In genomic region chr5:64594025-64594424, GRCh38 we compare ENCODE assay signal across 24 cellular contexts.
DNase-seq lines count a peak whose midpoint lies in the region; ATAC-seq and TF ChIP-seq lines count a peak whose summit lies in the region.
"Had no signal": no experiment of that assay in that cellular context is flagged by ENCODE, and none has a peak within 500 bp of the region (broad histone marks: within the 10 kb centered on the region; RNA-seq: fewer than 3 reads in every experiment).

No MANE protein-coding gene starts in this region.

- H3K79me2 ChIP-seq in GM23338 (replicated peaks; ENCODE audit: insufficient read depth), result no peaks in the 10 kb centered on the region

- H3K27ac ChIP-seq in GM23338 (ENCODE audit: low read depth), result no peak overlapping the region
- H3K27ac ChIP-seq in tibial artery, result peak overlapping the region; percentile 28 to 29
- H3K27ac ChIP-seq: 22Rv1, BLaER1 had no signal

- DNase-seq in NCI-H146 (lab: John Stamatoyannopoulos, UW), result peak; percentile 42
- DNase-seq in NCI-H146 treated with DMSO at 0.1 percent for 48 hours (lab: John Stamatoyannopoulos, UW; ENCODE audit: unreplicated experiment), result no peak
- DNase-seq in GM23338 (ENCODE audit: low spot score), result no peak
- no peak for DNase-seq in WTC11 (ENCODE audit: low spot score)
- DNase-seq in tibial artery, result no peak
- DNase-seq in NCI-H526 (lab: John Stamatoyannopoulos, UW), result no peak
- no peak for DNase-seq in 8988T
- DNase-seq: ACHN; BE2C; CD4-positive, alpha-beta memory T cell; CD4-positive, CD25-positive, alpha-beta regulatory T cell; CD8-positive, alpha-beta memory T cell; COR-L47; DMS 273 treated with DMSO at 0.1 percent for 48 hours; DMS153; DMS53; DMS79; DND-41; EL; GDM1 had no signal

- no peaks in the 10 kb centered on the region for H3K9me3 ChIP-seq in tibial artery
- H3K9me3 ChIP-seq: BE2C, BLaER1 had no signal

- no peaks in the 10 kb centered on the region for H3K9me3 Mint-ChIP-seq in GM23338
- H3K9me3 Mint-ChIP-seq in WTC11, result no peaks in the 10 kb centered on the region
- H3K9me3 Mint-ChIP-seq: CD14-positive monocyte; CD4-positive, alpha-beta memory T cell; CD4-positive, CD25-positive, alpha-beta regulatory T cell; CD8-positive, alpha-beta memory T cell had no signal

- no peak overlapping the region for H3K27ac Mint-ChIP-seq in GM23338
- no peak overlapping the region for H3K27ac Mint-ChIP-seq in WTC11
- H3K27ac Mint-ChIP-seq: CD4-positive, alpha-beta memory T cell; CD4-positive, CD25-positive, alpha-beta regulatory T cell; CD8-positive, alpha-beta memory T cell had no signal

- no peaks in the 10 kb centered on the region for H3K27me3 Mint-ChIP-seq in GM23338 (ENCODE audit: insufficient read depth, low read depth, poor library complexity)
- H3K27me3 Mint-ChIP-seq in WTC11 (ENCODE audit: low read depth), result no peaks in the 10 kb centered on the region
- H3K27me3 Mint-ChIP-seq: CD8-positive, alpha-beta memory T cell had no signal

- H3K4me1 ChIP-seq in GM23338 (ENCODE audit: insufficient read depth) (peaks cover 14% of the 10 kb centered on the region; the same call in 1 of the 2 replicates), tibial artery (peaks cover 0 to 19% (median 6%) of the 10 kb centered on the region in 4 donors)
- H3K4me1 ChIP-seq: BE2C, BLaER1 had no signal

- no peaks in the 10 kb centered on the region for H3K36me3 ChIP-seq in GM23338 (ENCODE audit: insufficient read depth)
- no peaks in the 10 kb centered on the region for H3K36me3 ChIP-seq in tibial artery
- H3K36me3 ChIP-seq: BE2C, BLaER1 had no signal

- H3K27me3 ChIP-seq in GM23338 (ENCODE audit: insufficient read depth), result no peaks in the 10 kb centered on the region
- H3K27me3 ChIP-seq in tibial artery, result no peaks in the 10 kb centered on the region
- H3K27me3 ChIP-seq: BE2C, BLaER1 had no signal

- POLR2A ChIA-PET in WTC11 (lab: Charles Lee), result no interaction called here

- intact Hi-C loops in tibial artery (cut with DNase I; ENCODE audit: low total_unique reads), result no loop called here

- no peaks in the 10 kb centered on the region for H3K36me3 Mint-ChIP-seq in GM23338 (ENCODE audit: low read depth)
- no peaks in the 10 kb centered on the region for H3K36me3 Mint-ChIP-seq in WTC11
- H3K36me3 Mint-ChIP-seq: CD14-positive monocyte; CD4-positive, alpha-beta memory T cell; CD4-positive, CD25-positive, alpha-beta regulatory T cell; CD8-positive, alpha-beta memory T cell had no signal

- H3F3A ChIP-seq in GM23338 (replicated peaks; ENCODE audit: low read depth), result no peaks in the 10 kb centered on the region

- no peak for TF ChIP-seq CTCF in GM23338 (conservative IDR thresholded peaks at IDR 0.05; ENCODE audit: low read depth in 2 of 2)
- no peak for TF ChIP-seq CTCF in WTC11 (IDR thresholded peaks at IDR 0.05)
- no peak for TF ChIP-seq CTCF in tibial artery (IDR thresholded peaks at IDR 0.05)

- H3K4me3 ChIP-seq in GM23338, result no peak overlapping the region
- no peak overlapping the region for H3K4me3 ChIP-seq in tibial artery
- H3K4me3 ChIP-seq: BLaER1, GM12878 had no signal

- H2AFZ ChIP-seq in GM23338, result no peak overlapping the region

- ATAC-seq in GM23338 (peak; percentile 34; the same call in 2 of the 3 replicates), WTC11 (no peak)

- H3K4me1 Mint-ChIP-seq in GM23338 (peaks cover 26% of the 10 kb centered on the region), WTC11 (peaks cover 23% of the 10 kb centered on the region)
- H3K4me1 Mint-ChIP-seq: CD14-positive monocyte; CD4-positive, alpha-beta memory T cell; CD4-positive, CD25-positive, alpha-beta regulatory T cell; CD8-positive, alpha-beta memory T cell had no signal

- H3K4me2 ChIP-seq in GM23338, result no peak overlapping the region
- H3K4me2 ChIP-seq: BLaER1 had no signal

- CTCF ChIA-PET in WTC11 (lab: Charles Lee), result interaction anchor here (0.9 to 4.9 kb wide), 3 partner anchors 18 to 365 kb away, joined by 3 to 30 read pairs (median 3); partner anchors contain the start of gene RGS7BP

- no peaks in the 10 kb centered on the region for H3K9me2 ChIP-seq in GM23338 (ENCODE audit: insufficient read depth)

- no peak overlapping the region; the same call in 2 of the 3 replicates for H3K4me3 Mint-ChIP-seq in GM23338
- no peak overlapping the region for H3K4me3 Mint-ChIP-seq in WTC11
- H3K4me3 Mint-ChIP-seq: CD14-positive monocyte; CD4-positive, alpha-beta memory T cell; CD4-positive, CD25-positive, alpha-beta regulatory T cell; CD8-positive, alpha-beta memory T cell had no signal

- H4K20me1 ChIP-seq in GM23338 (replicated peaks; ENCODE audit: insufficient read depth), result no peaks in the 10 kb centered on the region
- H4K20me1 ChIP-seq: BLaER1 had no signal

TF ChIP-seq in GM23338, 12 proteins besides CTCF, POLR2A, EP300 and RAD21 (continues in another document):
- no peak for TF ChIP-seq CREB1 (CRISPR knock-in tag; IDR thresholded peaks at IDR 0.05; ENCODE audit: low read depth)
- TF ChIP-seq STAT1 (IDR thresholded peaks at IDR 0.05; ENCODE audit: unreplicated experiment), result no peak

TF ChIP-seq in WTC11, 78 proteins besides CTCF, POLR2A, EP300 and RAD21:
- TF ChIP-seq ZNF423 (CRISPR knock-in tag; IDR thresholded peaks at IDR 0.05), result peak; percentile 67; the same call in 1 of the 2 replicates
- no peak for TF ChIP-seq FOXP4 (CRISPR knock-in tag; IDR thresholded peaks at IDR 0.05)
